ENCODE assay signal across 23 cellular contexts in genomic region chr2:172743143-172743542, GRCh38. TPM values are rescaled to one million over a fixed set of nuclear protein-coding genes. Genes with fewer than 3 reads are reported as not detected.
DNase-seq lines count a peak whose midpoint lies in the region; ATAC-seq and TF ChIP-seq lines count a peak whose summit lies in the region.
"Had no signal": no experiment of that assay in that cellular context is flagged by ENCODE, and none has a peak within 500 bp of the region (broad histone marks: within the 10 kb centered on the region; RNA-seq: fewer than 3 reads in every experiment).

No MANE protein-coding gene starts in this region.

- no peak overlapping the region for H2BK12ac ChIP-seq in neuronal stem cell (ENCODE audit: low read length)

- WGBS in neuronal stem cell (ENCODE audit: extremely low coverage in 2 of 2, insufficient read length in 2 of 2, insufficient replicate concordance in 1 of 2), 2 donors = no CpG with 5 or more reads among the region's 7 CpGs

- H2BK5ac ChIP-seq in neuronal stem cell (ENCODE audit: low read length) = no peak overlapping the region

- H2BK15ac ChIP-seq in neuronal stem cell (ENCODE audit: low read length) = no peak overlapping the region

- H3K14ac ChIP-seq in neuronal stem cell (ENCODE audit: low read length) = no peak overlapping the region

- peaks cover 0 to 2% of the 10 kb centered on the region in 2 donors for H3K4me1 ChIP-seq in neuronal stem cell (ENCODE audit: control insufficient read depth in 2 of 2, insufficient read depth in 1 of 2, low read depth in 1 of 2, low read length in 2 of 2)
- H3K4me1 ChIP-seq: gastroesophageal sphincter had no signal

- H2AFZ ChIP-seq in neuronal stem cell (ENCODE audit: low read length) = peak overlapping the region; percentile 30

- H3K4me2 ChIP-seq in neuronal stem cell (ENCODE audit: insufficient read depth, low read length, poor library complexity, severe bottlenecking) = no peak overlapping the region

- H3K36me3 ChIP-seq in brain microvascular endothelial cell (replicated peaks) = no peaks in the 10 kb centered on the region
- no peaks in the 10 kb centered on the region for H3K36me3 ChIP-seq in neuronal stem cell (replicated peaks in 1 of 2; ENCODE audit: control insufficient read depth in 2 of 2, insufficient read depth in 2 of 2, low read length in 2 of 2)
- H3K36me3 ChIP-seq: cardiac muscle cell, gastroesophageal sphincter, MG63 had no signal

- peaks cover 0 to 2% of the 10 kb centered on the region in 2 donors for H3K9me3 ChIP-seq in neuronal stem cell (replicated peaks in 1 of 2; ENCODE audit: control insufficient read depth in 2 of 2, insufficient read depth in 1 of 2, low read depth in 1 of 2, low read length in 2 of 2)
- H3K9me3 ChIP-seq: MG63 had no signal

- H3K9ac ChIP-seq in neuronal stem cell (ENCODE audit: low read depth, low read length, poor library complexity) = no peak overlapping the region

- DNase-seq in NCI-H1092 treated with DMSO at 0.1 percent for 48 hours (lab: John Stamatoyannopoulos, UW) (peak; percentile 81), NCI-H510A (lab: John Stamatoyannopoulos, UW) (peak; percentile 87), brain microvascular endothelial cell (peak; percentile 32), neuronal stem cell (ENCODE audit: low spot score) (no peak), AG08395 (ENCODE audit: low spot score) (no peak), glomerular visceral epithelial cell (ENCODE audit: extremely low spot score) (no peak)
- DNase-seq: activated naive CD8-positive, alpha-beta T cell treated with anti-CD3 and anti-CD28 coated beads, Interleukin-2, amount 50 U/mL, for 24 hours; AML-193; H9; left cardiac atrium; MG63; naive thymus-derived CD8-positive, alpha-beta T cell; NCI-H2171; stimulated activated CD4-positive, alpha-beta T cell treated with anti-CD3 and anti-CD28 coated beads, Interleukin-2, amount 100 ng/mL, for 48 hours; T1000 had no signal

- H3K4ac ChIP-seq in neuronal stem cell (ENCODE audit: low read length) = no peak overlapping the region

- TF ChIP-seq CTCF in brain microvascular endothelial cell (IDR thresholded peaks at IDR 0.05; ENCODE audit: low read depth, low read length, missing control alignments) = no peak

- no peak overlapping the region for H2AK5ac ChIP-seq in neuronal stem cell (ENCODE audit: low read depth, low read length)

- H3K27ac ChIP-seq in brain microvascular endothelial cell (no peak overlapping the region), neuronal stem cell (replicated peaks; ENCODE audit: low read length) (no peak overlapping the region)
- H3K27ac ChIP-seq: cardiac muscle cell, gastroesophageal sphincter, skin epidermis had no signal

- H3K4me3 ChIP-seq in brain microvascular endothelial cell (ENCODE audit: low read depth, low read length) = no peak overlapping the region
- H3K4me3 ChIP-seq in neuronal stem cell (ENCODE audit: low read length in 2 of 2) = no peak overlapping the region
- H3K4me3 ChIP-seq: cardiac muscle cell, gastroesophageal sphincter, MG63, skin epidermis had no signal

- H3K27me3 ChIP-seq in brain microvascular endothelial cell (replicated peaks) = no peaks in the 10 kb centered on the region
- peaks cover 0 to 15% (median 0%) of the 10 kb centered on the region in 3 experiments for H3K27me3 ChIP-seq in neuronal stem cell (ENCODE audit: control insufficient read depth in 3 of 3, insufficient read depth in 3 of 3, low read depth in 1 of 3, low read length in 3 of 3)
- H3K27me3 ChIP-seq: gastroesophageal sphincter, MG63 had no signal

- H3K18ac ChIP-seq in neuronal stem cell (ENCODE audit: low read length) = no peak overlapping the region

- no peak overlapping the region for H3K23ac ChIP-seq in neuronal stem cell (ENCODE audit: low read depth, low read length, poor library complexity)

- in situ Hi-C loops in brain microvascular endothelial cell (cut with HindIII; ENCODE audit: low pct_ligation_motif_present, low sequenced_read_pairs) = no loop called here

- no peak overlapping the region for H2BK120ac ChIP-seq in neuronal stem cell (ENCODE audit: low read depth, low read length)

- ATAC-seq in HG03432 (IDR thresholded peaks at IDR 0.05; ENCODE audit: unreplicated experiment) (no peak), GM19324 (IDR thresholded peaks at IDR 0.05; ENCODE audit: low FRiP score, unreplicated experiment) (no peak)
- ATAC-seq: activated naive CD8-positive, alpha-beta T cell treated with anti-CD3 and anti-CD28 coated beads, Interleukin-2, amount 50 U/mL, for 24 hours; esophagus mucosa; gastroesophageal sphincter; left cardiac atrium; naive thymus-derived CD8-positive, alpha-beta T cell; SK-N-SH treated with all-trans-retinoic acid at 6 μM for 48 hours had no signal

- H4K8ac ChIP-seq in neuronal stem cell (ENCODE audit: low read depth, low read length) = no peak overlapping the region

- H4K91ac ChIP-seq in neuronal stem cell (ENCODE audit: low read depth, low read length, poor library complexity) = no peak overlapping the region

- no peaks in the 10 kb centered on the region for H3K79me1 ChIP-seq in neuronal stem cell (ENCODE audit: low read depth, low read length)

RNA-seq across cellular contexts. Expression of gene RAPGEF4, which starts 7.5 kb away (rescaled TPM):
- polyA plus RNA-seq in neuronal stem cell (2013, experiment 1 of 2) = 0.40 TPM
- polyA plus RNA-seq in neuronal stem cell (2013, experiment 2 of 2) = 0.18 TPM
- polyA plus RNA-seq: IgD-negative memory B cell had no signal

Comparison
In these comparisons a context has a peak if more than half of its experiments do, and no peak if none do; other contexts are left out.
1. DNase-seq: peak in NCI-H1092 treated with DMSO at 0.1 percent for 48 hours (single experiment), NCI-H510A (single experiment) and brain microvascular endothelial cell (single experiment); none in neuronal stem cell (single experiment), AG08395 (single experiment) and glomerular visceral epithelial cell (single experiment).